11 cellular contexts compared by ENCODE assay signal in genomic region chr11:69212121-69213110, GRCh38. TPM values are rescaled to one million over a fixed set of nuclear protein-coding genes. Genes with fewer than 3 reads are reported as not detected.
DNase-seq lines count a peak whose midpoint lies in the region; ATAC-seq, FAIRE-seq and TF ChIP-seq lines count a peak whose summit lies in the region.
"Had no signal": no experiment of that assay in that cellular context is flagged by ENCODE, and none has a peak within 500 bp of the region (broad histone marks: within the 10 kb centered on the region; RNA-seq: fewer than 3 reads in every experiment).

No MANE protein-coding gene starts in this region.

- H3K36me3 ChIP-seq in K562 (ENCODE audit: control insufficient read depth, insufficient read depth, low read length), result no peaks in the 10 kb centered on the region
- H3K36me3 ChIP-seq: uterus had no signal

- no peaks in the 10 kb centered on the region for H3K9me1 ChIP-seq in K562 (ENCODE audit: control insufficient read depth, insufficient read depth, low read length)

- POLR2A ChIA-PET in A549 (lab: Yijun Ruan, JAX), result interaction anchor here (1.0 kb wide), 1 partner anchor 427 kb away, joined by 3 read pairs; no protein-coding TSS in a partner anchor
- POLR2A ChIA-PET in K562 (lab: Yijun Ruan, JAX), result no interaction called here

- intact Hi-C loops in K562 (cut with micrococcal nuclease), result loop anchor here (10.0 kb wide), 1 partner anchor 78 kb away; no protein-coding TSS in a partner anchor

- peak overlapping the region in 1 of 2 experiments; percentile 41; a peak in 1 of 4 replicates for H3K9ac ChIP-seq in K562 (ENCODE audit: insufficient read depth in 1 of 2, low read depth in 2 of 2, low read length in 2 of 2)

- no peak for TF ChIP-seq POLR2A in A549 (IDR thresholded peaks at IDR 0.05; ENCODE audit: low read length)
- no peak for TF ChIP-seq POLR2A in K562 (conservative IDR thresholded peaks at IDR 0.05)

- CTCF ChIA-PET in A549 (lab: Yijun Ruan, JAX) (interaction anchor here (0.8 kb wide), 1 partner anchor 108 kb away, joined by 3 read pairs; no protein-coding TSS in a partner anchor), K562 (lab: Yijun Ruan, JAX; ENCODE audit: low intra/inter-chr PET ratio) (interaction anchor here (0.6 kb wide), 1 partner anchor 405 kb away, joined by 4 read pairs; no protein-coding TSS in a partner anchor)

- no peaks in the 10 kb centered on the region for H4K20me1 ChIP-seq in K562 (replicated peaks; ENCODE audit: control insufficient read depth, insufficient read depth, low read length)

- peaks cover 7% of the 10 kb centered on the region for H3K9me3 ChIP-seq in A549
- no peaks in the 10 kb centered on the region for H3K9me3 ChIP-seq in K562 (replicated peaks; ENCODE audit: control insufficient read depth, insufficient read depth, low read depth, low read length)
- H3K9me3 ChIP-seq: uterus had no signal

- BruUV-seq in K562 (replicated peaks; lab: Mats Ljungman, UMichigan), result no TSS peak

- peak; percentile 28 for TF ChIP-seq CTCF in A549 (IDR thresholded peaks at IDR 0.05)
- peak; percentile 9 for TF ChIP-seq CTCF in GM12873 (IDR thresholded peaks at IDR 0.05; ENCODE audit: insufficient read depth, low read depth, low read length, missing control alignments)
- peak; percentile 23 to 40 (median 31); a peak in 4 of 6 replicates for TF ChIP-seq CTCF in K562 (IDR thresholded peaks at IDR 0.05 in 2 of 3, conservative IDR thresholded peaks at IDR 0.05 in 1 of 3; ENCODE audit: insufficient read depth in 2 of 3, low read depth in 1 of 3, low read length in 3 of 3)

- H3K4me3 ChIP-seq in A549 (no peak overlapping the region), K562 (no peak overlapping the region)
- H3K4me3 ChIP-seq: uterus had no signal

- 71% methylated on average over 18 of the region's 19 CpGs for WGBS in A549 (ENCODE audit: missing lambda C conversion rate)
- 2% methylated on average over 18 of the region's 19 CpGs for WGBS in K562 (ENCODE audit: insufficient coverage, low coverage, missing lambda C conversion rate)

- TF ChIP-seq EP300 in A549 (IDR thresholded peaks at IDR 0.05) (no peak), K562 (IDR thresholded peaks at IDR 0.05; ENCODE audit: low read length) (no peak)

- DNase-seq in A549 (ENCODE audit: low read depth in 1 of 2, low spot score in 1 of 2) (no peak), K562 (ENCODE audit: extremely low read depth in 1 of 4, low spot score in 3 of 4) (peak in 1 of 4 experiments; percentile 15), left kidney (ENCODE audit: low read depth, low spot score) (peak; percentile 70), HTR-8/SVneo (ENCODE audit: insufficient read length, low spot score) (no peak)
- no peak for DNase-seq in activated CD4-positive, CD25-positive, alpha-beta regulatory T cell treated with anti-CD3 and anti-CD28 coated beads, Interleukin-2, amount 50 U/mL, for 72 hours
- DNase-seq: amniotic stem cell, Kasumi-1, uterus had no signal

- in situ Hi-C loops in K562 (cut with MboI), result no loop called here

- H3K4me1 ChIP-seq in A549, result peaks cover 14% of the 10 kb centered on the region
- peaks cover 14 to 19% of the 10 kb centered on the region in 2 experiments for H3K4me1 ChIP-seq in K562 (replicated peaks in 1 of 2; ENCODE audit: control insufficient read depth in 2 of 2, insufficient read depth in 2 of 2, low read length in 2 of 2)
- H3K4me1 ChIP-seq: uterus had no signal

- ATAC-seq in A549, result no peak
- no peak for ATAC-seq in K562
- no peak for ATAC-seq in GM18907 (IDR thresholded peaks at IDR 0.05; ENCODE audit: unreplicated experiment)
- no peak for ATAC-seq in GM21367 (IDR thresholded peaks at IDR 0.05; ENCODE audit: unreplicated experiment)

- H2AFZ ChIP-seq in K562 (ENCODE audit: low read depth, low read length), result no peak overlapping the region

- no peak overlapping the region for H3K4me2 ChIP-seq in A549
- no peak overlapping the region for H3K4me2 ChIP-seq in K562 (ENCODE audit: insufficient read depth, low read length)

- FAIRE-seq in A549 (lab: Jason Lieb, UNC) (no peak), K562 (lab: Jason Lieb, UNC) (no peak), HTR-8/SVneo (lab: Jason Lieb, UNC) (no peak)

- peak in 1 of 2 experiments; percentile 16; a peak in 2 of 5 replicates for TF ChIP-seq RAD21 in A549 (conservative IDR thresholded peaks at IDR 0.05 in 1 of 2, IDR thresholded peaks at IDR 0.05 in 1 of 2)
- TF ChIP-seq RAD21 in K562 (CRISPR knock-in tag; conservative IDR thresholded peaks at IDR 0.05 in 1 of 2, IDR thresholded peaks at IDR 0.05 in 1 of 2), result peak in 1 of 2 experiments; percentile 23; a peak in 1 of 4 replicates

- H3K27ac ChIP-seq in A549, result peak overlapping the region in 1 of 2 experiments; percentile 33; a peak in 1 of 6 replicates
- no peak overlapping the region for H3K27ac ChIP-seq in K562 (ENCODE audit: extremely low read depth, low read depth, low read length)
- H3K27ac ChIP-seq: uterus had no signal

- no peaks in the 10 kb centered on the region for H3K79me2 ChIP-seq in K562 (ENCODE audit: control insufficient read depth, insufficient read depth, low read length)

- peaks cover 1 to 29% of the 10 kb centered on the region in 2 experiments; a peak in 3 of 5 replicates for H3K27me3 ChIP-seq in K562 (ENCODE audit: control insufficient read depth in 2 of 2, insufficient read depth in 2 of 2, low read length in 2 of 2)
- H3K27me3 ChIP-seq: uterus had no signal

TF ChIP-seq in A549, 52 proteins besides CTCF, POLR2A, EP300 and RAD21:
- TF ChIP-seq NPAS2 (CRISPR knock-in tag; IDR thresholded peaks at IDR 0.05; ENCODE audit: borderline replicate concordance), result no peak
- 0 out of 3 replicates have a peak, but pooled peaks have one; percentile 27 for TF ChIP-seq SMC3 (IDR thresholded peaks at IDR 0.05)
- TF ChIP-seq RFX5 (IDR thresholded peaks at IDR 0.05), result no peak

TF ChIP-seq in K562, 482 proteins besides CTCF, POLR2A, EP300 and RAD21:
- TF ChIP-seq CBX1 (IDR thresholded peaks at IDR 0.05; ENCODE audit: low read depth), result no peak
- TF ChIP-seq MAFF (IDR thresholded peaks at IDR 0.05; ENCODE audit: low read length), result no peak
- TF ChIP-seq SNRNP70 (optimal IDR thresholded peaks at IDR 0.05; ENCODE audit: low read depth, low read length), result no peak
- no peak for TF ChIP-seq THRAP3 (IDR thresholded peaks at IDR 0.05; ENCODE audit: borderline replicate concordance)
- no peak for TF ChIP-seq BCOR (IDR thresholded peaks at IDR 0.05)
- no peak for TF ChIP-seq KLF16 (IDR thresholded peaks at IDR 0.05)
- no peak for TF ChIP-seq ZNF184 (CRISPR knock-in tag; IDR thresholded peaks at IDR 0.05)
- no peak for TF ChIP-seq ZNF384 (IDR thresholded peaks at IDR 0.05; ENCODE audit: low read depth, low read length)
- no peak for TF ChIP-seq TAF9B (IDR thresholded peaks at IDR 0.05; ENCODE audit: partially characterized antibody)
- no peak for TF ChIP-seq KAT8 (IDR thresholded peaks at IDR 0.05; ENCODE audit: low read depth)
- TF ChIP-seq MEF2A (IDR thresholded peaks at IDR 0.05; ENCODE audit: control insufficient read depth, low read depth, low read length), result no peak

RNA-seq across cellular contexts. Expression of gene SMIM38, which starts 56.7 kb away (rescaled TPM):
- polyA plus RNA-seq in A549 (2011; rRNA removed) (0.08 and 0.24 TPM in 2 replicates), A549 (2017; fragmentation: RNase III; extraction: RNeasy Plus Mini Kit Qiagen cat#74134 plus additional on column Dnase treatment) (0.05 to 0.08 TPM in 2 of 3 replicates, not detected in the other), K562 (2011; rRNA removed) (0.34 and 0.99 TPM in 2 replicates), K562 (2014; fragmentation: Illumina TruSeq; extraction: Trizol) (0.21 TPM in 2 replicates), K562 (2014; fragmentation: Nextera tagmentation; extraction: Ambion mirVana) (not detected), K562 (2014; rRNA removed) (0.07 and 0.36 TPM in 2 replicates)
- polyA plus RNA-seq in A549 (2012; cell fraction: cytosol; rRNA removed), result 0.01 TPM in 2 replicates
- 0.23 and 0.27 TPM in 2 replicates for polyA plus RNA-seq in A549 (2012; cell fraction: nucleus; rRNA removed)
- 0.15 and 0.21 TPM in 2 replicates for polyA minus RNA-seq in A549 (2011; rRNA and poly(A)+ RNA removed)
- 4.9 and 7.8 TPM in 2 replicates for total RNA-seq in K562 (2011; cell fraction: chromatin; rRNA removed; ENCODE audit: low replicate concordance)
- total RNA-seq in K562 (2011; cell fraction: nucleolus; rRNA removed), result 5.0 and 7.9 TPM in 2 replicates
- 4.7 and 5.7 TPM in 2 replicates for total RNA-seq in K562 (2011; cell fraction: nucleoplasm; rRNA removed)
- total RNA-seq in K562 (2014; rRNA removed) (0.33 and 1.2 TPM in 2 replicates), K562 (2014; rRNA removed; fragmentation: Illumina TruSeq; extraction: Trizol) (0.06 and 0.15 TPM in 2 replicates), K562 (2015; rRNA removed; fragmentation: Illumina TruSeq; extraction: Trizol) (0.11 and 0.14 TPM in 2 replicates), K562 (2021) (0.27 and 0.38 TPM in 2 replicates)
- polyA plus RNA-seq in K562 (2011; cell fraction: cytosol; rRNA removed), result 0.35 and 0.67 TPM in 2 replicates
- polyA plus RNA-seq in K562 (2011; cell fraction: nucleus; rRNA removed), result 1.3 and 4.0 TPM in 2 replicates
- 0.12 and 0.68 TPM in 2 replicates for polyA plus RNA-seq in K562 (2012)
- 0.24 and 1.5 TPM in 2 replicates for polyA minus RNA-seq in K562 (2011; rRNA and poly(A)+ RNA removed)
- 1.7 and 1.9 TPM in 2 replicates for polyA minus RNA-seq in K562 (2011; cell fraction: cytosol; rRNA and poly(A)+ RNA removed)
- 1.1 and 1.3 TPM in 2 replicates for polyA minus RNA-seq in K562 (2011; cell fraction: nucleus; rRNA and poly(A)+ RNA removed)

Comparison
In these comparisons a context has a peak if more than half of its experiments do, and no peak if none do; other contexts are left out.
1. Of the 35 proteins assayed by ChIP-seq in both K562 and A549: peak only in K562: none; only in A549: SMC3; in both: CTCF; in neither: 32; mixed calls (peak in some experiments, not most) for 1.